In the genomic region with DNA sequence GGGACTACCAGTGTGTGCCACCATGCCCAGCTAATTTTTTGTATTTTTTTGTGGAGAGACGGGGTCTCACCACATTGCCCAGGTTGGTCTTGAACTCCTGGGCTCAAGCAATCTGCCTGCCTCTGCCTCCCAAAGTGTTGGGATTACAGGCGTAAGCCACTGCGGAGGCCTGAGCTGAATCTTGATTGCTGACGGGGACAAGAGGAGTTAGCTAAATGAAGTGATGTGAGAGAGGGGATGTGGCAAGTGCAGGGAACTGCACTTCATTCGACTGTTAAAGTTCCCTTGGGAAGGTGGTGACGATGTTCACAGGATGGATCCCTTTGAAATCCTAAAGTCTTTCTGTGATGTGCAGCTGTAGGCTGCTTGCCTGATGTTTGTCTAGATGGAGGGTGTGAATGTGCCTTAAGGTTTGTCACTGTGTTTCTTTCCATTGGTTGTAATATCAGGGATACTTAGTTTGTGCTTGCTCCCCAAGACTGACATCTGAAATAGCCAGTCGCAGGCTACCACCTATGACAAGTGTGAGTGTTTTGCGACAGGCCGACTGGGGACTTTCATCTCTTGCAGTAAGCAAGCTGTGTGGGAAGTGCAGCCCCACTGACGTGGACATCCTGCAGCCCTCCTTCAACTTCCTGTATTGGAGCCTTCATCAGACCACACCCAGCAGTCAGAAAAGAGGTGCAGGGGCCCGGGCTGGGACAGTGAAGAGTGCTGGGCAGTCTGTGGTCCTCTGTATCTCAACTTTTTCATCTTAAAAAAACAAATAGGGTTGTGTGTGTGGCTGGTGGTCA, we compare ENCODE assay signal across 8 cellular contexts. TPM values are rescaled to one million over a fixed set of nuclear protein-coding genes. Genes with fewer than 3 reads are reported as not detected.
DNase-seq lines count a peak whose midpoint lies in the region; ATAC-seq, FAIRE-seq and TF ChIP-seq lines count a peak whose summit lies in the region.

No MANE protein-coding gene starts in this region.

- DNase-seq in SIG-M5 treated with dmso at 0.1 percent for 504 hours (lab: John Stamatoyannopoulos, UW; ENCODE audit: unreplicated experiment) (peak; percentile 88), left lung (peak; percentile 83 to 88), urothelium cell line (ENCODE audit: low spot score) (no peak), NCI-H1694 treated with DMSO at 0.1 percent for 48 hours (lab: John Stamatoyannopoulos, UW) (no peak)
- peak; percentile 98 for DNase-seq in activated naive CD4-positive, alpha-beta T cell treated with anti-CD3 and anti-CD28 coated beads for 36 hours
- peak; percentile 68 for DNase-seq in stimulated activated CD8-positive, alpha-beta memory T cell treated with anti-CD3 and anti-CD28 coated beads, Interleukin-12 subunit alpha, Interleukin-12 subunit beta, amount 100 ng/mL, for 4 hours (ENCODE audit: low read depth)

- TF ChIP-seq CTCF in left lung (IDR thresholded peaks at IDR 0.05) = no peak

- peak; percentile 59 for ATAC-seq in GM18519 (IDR thresholded peaks at IDR 0.05; ENCODE audit: low FRiP score, unreplicated experiment)
- ATAC-seq in HG02943 (IDR thresholded peaks at IDR 0.05; ENCODE audit: low read depth, unreplicated experiment) = peak; percentile 77
- ATAC-seq in left lung = peak; percentile 88

- H3K27ac ChIP-seq in left lung = peak overlapping the region; percentile 19 to 77

- no peaks in the 10 kb centered on the region for H3K9me3 ChIP-seq in left lung

- H3K4me3 ChIP-seq in left lung = peak overlapping the region in 1 of 2 donors; percentile 40

- CTCF ChIA-PET in activated naive CD4-positive, alpha-beta T cell treated with anti-CD3 and anti-CD28 coated beads for 36 hours (lab: Charles Lee) = interaction anchor here (0.6 to 5.0 kb wide), 9 partner anchors 14 to 160 kb away, joined by 3 to 38 read pairs (median 3); a partner anchor contains a TSS

- H3K36me3 ChIP-seq in left lung = no peaks in the 10 kb centered on the region

- H3K36me3 Mint-ChIP-seq in activated naive CD4-positive, alpha-beta T cell treated with anti-CD3 and anti-CD28 coated beads for 36 hours (ENCODE audit: low read depth) = no peaks in the 10 kb centered on the region

- peaks cover 0 to 28% of the 10 kb centered on the region in 2 donors for H3K4me1 ChIP-seq in left lung

- intact Hi-C loops in activated naive CD4-positive, alpha-beta T cell treated with anti-CD3 and anti-CD28 coated beads for 36 hours (cut with micrococcal nuclease) = loop anchor here (1.0 to 10.0 kb wide), 8 partner anchors 20 to 336 kb away; a partner anchor contains a TSS
- intact Hi-C loops in left lung (cut with DNase I) = no loop called here

- H3K27me3 Mint-ChIP-seq in activated naive CD4-positive, alpha-beta T cell treated with anti-CD3 and anti-CD28 coated beads for 36 hours (ENCODE audit: low read depth) = no peaks in the 10 kb centered on the region

- FAIRE-seq in urothelium cell line (lab: Jason Lieb, UNC) = no peak

- peaks cover 49% of the 10 kb centered on the region for H3K4me1 Mint-ChIP-seq in activated naive CD4-positive, alpha-beta T cell treated with anti-CD3 and anti-CD28 coated beads for 36 hours (ENCODE audit: low read depth)

- H3K9me3 Mint-ChIP-seq in activated naive CD4-positive, alpha-beta T cell treated with anti-CD3 and anti-CD28 coated beads for 36 hours = no peaks in the 10 kb centered on the region

- no peaks in the 10 kb centered on the region for H3K27me3 ChIP-seq in left lung

- H3K4me3 Mint-ChIP-seq in activated naive CD4-positive, alpha-beta T cell treated with anti-CD3 and anti-CD28 coated beads for 36 hours = peak overlapping the region; percentile 86

- peak overlapping the region; percentile 95 for H3K27ac Mint-ChIP-seq in activated naive CD4-positive, alpha-beta T cell treated with anti-CD3 and anti-CD28 coated beads for 36 hours

RNA-seq across cellular contexts. Expression of a gene that starts 19.6 kb away (rescaled TPM):
- 10 to 100 TPM; 17.0 to 19.3 TPM for total RNA-seq in activated naive CD4-positive, alpha-beta T cell treated with anti-CD3 and anti-CD28 coated beads for 36 hours
- 10 to 100 TPM in 1 of 2 donors, 1 to 10 TPM in 1; 9.7 to 14.1 TPM for total RNA-seq in left lung

RNA-seq across cellular contexts. Expression of a gene that starts 52.0 kb away (rescaled TPM):
- 100 to 1,000 TPM; 143 to 147 TPM for total RNA-seq in activated naive CD4-positive, alpha-beta T cell treated with anti-CD3 and anti-CD28 coated beads for 36 hours
- 100 to 1,000 TPM; 130 to 162 TPM for total RNA-seq in left lung

Comparison
In these comparisons a context has a peak if more than half of its experiments do, and no peak if none do; other contexts are left out.
1. DNase-seq: peak in SIG-M5 treated with dmso at 0.1 percent for 504 hours (single experiment), activated naive CD4-positive, alpha-beta T cell treated with anti-CD3 and anti-CD28 coated beads for 36 hours (single experiment), left lung (2 of 2) and stimulated activated CD8-positive, alpha-beta memory T cell treated with anti-CD3 and anti-CD28 coated beads, Interleukin-12 subunit alpha, Interleukin-12 subunit beta, amount 100 ng/mL, for 4 hours (single experiment); none in urothelium cell line (single experiment) and NCI-H1694 treated with DMSO at 0.1 percent for 48 hours (single experiment).
2. Peak in every context shown above with its lines, with median percentiles within 50 percentile points of each other: ATAC-seq.